ENCODE assay signal across 7 cellular contexts in genomic region chr19:19538767-19539166, GRCh38. TPM values are rescaled to one million over a fixed set of nuclear protein-coding genes. Genes with fewer than 3 reads are reported as not detected.
DNase-seq lines count a peak whose midpoint lies in the region; ATAC-seq and TF ChIP-seq lines count a peak whose summit lies in the region.

No MANE protein-coding gene starts in this region.

- H3K4me3 ChIP-seq in BLaER1 treated with 17β-estradiol and CSF1 and Interleukin-3, amounts not matched to agents 10 nM and 100 nM = peak overlapping the region in 5 of 10 experiments; percentile 33 to 57 (median 46); a peak in 6 of 20 replicates

- H3K4me3 Mint-ChIP-seq in activated T-helper 17 cell treated with anti-CD3 and anti-CD28 coated beads, Interleukin-2, amount 50 U/mL, for 72 hours = peak overlapping the region; percentile 65
- H3K4me3 Mint-ChIP-seq in mesothelial cell of epicardium = peak overlapping the region; percentile 70

- peaks cover 22 to 42% (median 33%) of the 10 kb centered on the region in 11 experiments for H3K27me3 ChIP-seq in BLaER1 treated with 17β-estradiol and CSF1 and Interleukin-3, amounts not matched to agents 10 nM and 100 nM

- peaks cover 13% of the 10 kb centered on the region for H3K4me1 Mint-ChIP-seq in activated T-helper 17 cell treated with anti-CD3 and anti-CD28 coated beads, Interleukin-2, amount 50 U/mL, for 72 hours
- peaks cover 20% of the 10 kb centered on the region for H3K4me1 Mint-ChIP-seq in mesothelial cell of epicardium

- H3K27me3 Mint-ChIP-seq in activated T-helper 17 cell treated with anti-CD3 and anti-CD28 coated beads, Interleukin-2, amount 50 U/mL, for 72 hours = peaks cover 5% of the 10 kb centered on the region
- H3K27me3 Mint-ChIP-seq in mesothelial cell of epicardium (ENCODE audit: low read depth) = peaks cover 6% of the 10 kb centered on the region

- ATAC-seq in activated T-helper 17 cell treated with anti-CD3 and anti-CD28 coated beads, Interleukin-2, amount 50 U/mL, for 72 hours (replicated peaks) = no peak
- ATAC-seq in HG02763 (IDR thresholded peaks at IDR 0.05; ENCODE audit: unreplicated experiment) (no peak), HG03095 (IDR thresholded peaks at IDR 0.05; ENCODE audit: unreplicated experiment) (no peak)

- DNase-seq in ELF-1 (ENCODE audit: low read depth, low spot score) = peak; percentile 59
- DNase-seq in mesothelial cell of epicardium (ENCODE audit: low spot score in 2 of 2, unreplicated experiment in 2 of 2) = no peak
- DNase-seq in putamen (ENCODE audit: low spot score) = no peak

- peak overlapping the region in 2 of 11 experiments; percentile 22 to 54; a peak in 2 of 22 replicates for H3K9ac ChIP-seq in BLaER1 treated with 17β-estradiol and CSF1 and Interleukin-3, amounts not matched to agents 10 nM and 100 nM

- H3K27ac Mint-ChIP-seq in activated T-helper 17 cell treated with anti-CD3 and anti-CD28 coated beads, Interleukin-2, amount 50 U/mL, for 72 hours = peak overlapping the region; percentile 67
- H3K27ac Mint-ChIP-seq in mesothelial cell of epicardium = no peak overlapping the region

- H3K9me3 ChIP-seq in BLaER1 treated with 17β-estradiol and CSF1 and Interleukin-3, amounts not matched to agents 10 nM and 100 nM (replicated peaks in 1 of 11) = peaks cover 0 to 12% (median 0%) of the 10 kb centered on the region in 11 experiments; a peak in 3 of 22 replicates

- H3K36me3 ChIP-seq in BLaER1 treated with 17β-estradiol and CSF1 and Interleukin-3, amounts not matched to agents 10 nM and 100 nM = peaks cover 0 to 14% (median 3%) of the 10 kb centered on the region in 11 experiments; a peak in 8 of 22 replicates

- peak overlapping the region; percentile 54 to 84 (median 71); a peak in 20 of 22 replicates for H3K4me2 ChIP-seq in BLaER1 treated with 17β-estradiol and CSF1 and Interleukin-3, amounts not matched to agents 10 nM and 100 nM

- peaks cover 0 to 32% (median 0%) of the 10 kb centered on the region in 11 experiments; a peak in 4 of 22 replicates for H4K20me1 ChIP-seq in BLaER1 treated with 17β-estradiol and CSF1 and Interleukin-3, amounts not matched to agents 10 nM and 100 nM

- no peaks in the 10 kb centered on the region for H3K36me3 Mint-ChIP-seq in activated T-helper 17 cell treated with anti-CD3 and anti-CD28 coated beads, Interleukin-2, amount 50 U/mL, for 72 hours (ENCODE audit: low read depth)
- no peaks in the 10 kb centered on the region for H3K36me3 Mint-ChIP-seq in mesothelial cell of epicardium

- peaks cover 20 to 48% (median 36%) of the 10 kb centered on the region in 10 experiments for H3K4me1 ChIP-seq in BLaER1 treated with 17β-estradiol and CSF1 and Interleukin-3, amounts not matched to agents 10 nM and 100 nM

- H3K9me3 Mint-ChIP-seq in activated T-helper 17 cell treated with anti-CD3 and anti-CD28 coated beads, Interleukin-2, amount 50 U/mL, for 72 hours = no peaks in the 10 kb centered on the region
- H3K9me3 Mint-ChIP-seq in mesothelial cell of epicardium = no peaks in the 10 kb centered on the region

- no peak for TF ChIP-seq CTCF in mesothelial cell of epicardium (IDR thresholded peaks at IDR 0.05; ENCODE audit: unreplicated experiment)

- no peak overlapping the region for H3K27ac ChIP-seq in BLaER1 treated with 17β-estradiol and CSF1 and Interleukin-3, amounts not matched to agents 10 nM and 100 nM

RNA-seq across cellular contexts. Expression of gene CILP2, which starts 0.7 kb away (rescaled TPM):
- total RNA-seq in activated T-helper 17 cell treated with anti-CD3 and anti-CD28 coated beads, Interleukin-2, amount 50 U/mL, for 72 hours = under 1 TPM; 0.26 to 0.97 TPM
- 22.7 to 23.2 TPM (median 23.2 TPM) in 3 replicates for total RNA-seq in mesothelial cell of epicardium

RNA-seq across cellular contexts. Expression of gene YJEFN3, which starts 10.1 kb away (rescaled TPM):
- 10 to 100 TPM in 1 of 2 donors, 1 to 10 TPM in 1; 6.7 to 10.3 TPM for total RNA-seq in activated T-helper 17 cell treated with anti-CD3 and anti-CD28 coated beads, Interleukin-2, amount 50 U/mL, for 72 hours
- total RNA-seq in mesothelial cell of epicardium = 19.0 to 22.6 TPM (median 20.7 TPM) in 3 replicates

RNA-seq across cellular contexts. Expression of gene NDUFA13, which starts 22.7 kb away (rescaled TPM):
- total RNA-seq in activated T-helper 17 cell treated with anti-CD3 and anti-CD28 coated beads, Interleukin-2, amount 50 U/mL, for 72 hours = 100 to 1,000 TPM; 276 to 397 TPM
- total RNA-seq in mesothelial cell of epicardium = 338 to 343 TPM (median 342 TPM) in 3 replicates

RNA-seq across cellular contexts. Expression of gene TSSK6, which starts 23.4 kb away (rescaled TPM):
- total RNA-seq in activated T-helper 17 cell treated with anti-CD3 and anti-CD28 coated beads, Interleukin-2, amount 50 U/mL, for 72 hours = 1 to 10 TPM; 4.1 to 4.5 TPM
- 1.9 to 2.3 TPM (median 2.1 TPM) in 3 replicates for total RNA-seq in mesothelial cell of epicardium

Comparison
In these comparisons a context has a peak if more than half of its experiments do, and no peak if none do; other contexts are left out.
1. RNA of gene CILP2, which starts 0.7 kb away (total RNA-seq): 22.7 to 23.2 TPM in mesothelial cell of epicardium; 0.26 to 0.97 TPM in activated T-helper 17 cell treated with anti-CD3 and anti-CD28 coated beads, Interleukin-2, amount 50 U/mL, for 72 hours; every median in the first group is over 10 times any median in the second.